In genomic region chr3:113834983-113835382, GRCh38 we compare ENCODE assay signal across 2 cellular contexts.
TF ChIP-seq lines count a peak whose summit lies in the region.

No MANE protein-coding gene starts in this region.

TF ChIP-seq in IMR-90, 13 proteins besides CTCF, POLR2A, EP300 and RAD21:
- TF ChIP-seq MAFK (IDR thresholded peaks at IDR 0.05; ENCODE audit: low read depth, low read length) (no peak), SMC3 (IDR thresholded peaks at IDR 0.05; ENCODE audit: low read depth, low read length) (no peak), FOS (IDR thresholded peaks at IDR 0.05; ENCODE audit: low read depth, low read length) (no peak), CHD1 (IDR thresholded peaks at IDR 0.05; ENCODE audit: low read depth, low read length) (no peak)

TF ChIP-seq in liver, 16 proteins besides CTCF, POLR2A, EP300 and RAD21 (continued from another document):
- no peak for TF ChIP-seq NR2F2 (IDR thresholded peaks at IDR 0.05)
- TF ChIP-seq TAF1 (conservative IDR thresholded peaks at IDR 0.05): no peak
- no peak for TF ChIP-seq MAX (IDR thresholded peaks at IDR 0.05)
- TF ChIP-seq ATF3 (IDR thresholded peaks at IDR 0.05): no peak
- peak; percentile 69 for TF ChIP-seq SP1 (IDR thresholded peaks at IDR 0.05)
- TF ChIP-seq FOXA1 (IDR thresholded peaks at IDR 0.05): no peak
- no peak for TF ChIP-seq HNF4G (IDR thresholded peaks at IDR 0.05)
- TF ChIP-seq ZBTB33 (IDR thresholded peaks at IDR 0.05): no peak
- TF ChIP-seq HNF4A (conservative IDR thresholded peaks at IDR 0.05): no peak
- no peak for TF ChIP-seq REST (IDR thresholded peaks at IDR 0.05)
- TF ChIP-seq EGR1 (IDR thresholded peaks at IDR 0.05; ENCODE audit: low read depth in 2 of 2): no peak
